ENCODE assay signal across 10 cellular contexts in genomic region chr6:43016166-43016915, GRCh38. TPM values are rescaled to one million over a fixed set of nuclear protein-coding genes. Genes with fewer than 3 reads are reported as not detected.
DNase-seq lines count a peak whose midpoint lies in the region; ATAC-seq and TF ChIP-seq lines count a peak whose summit lies in the region.
"Had no signal": no experiment of that assay in that cellular context is flagged by ENCODE, and none has a peak within 500 bp of the region (broad histone marks: within the 10 kb centered on the region; RNA-seq: fewer than 3 reads in every experiment).

No MANE protein-coding gene starts in this region.

- H3K9me3 Mint-ChIP-seq in activated T-cell treated with anti-CD3 and anti-CD28 coated beads, Interleukin-2, amount 50 U/mL, for 72 hours = no peaks in the 10 kb centered on the region
- no peaks in the 10 kb centered on the region for H3K9me3 Mint-ChIP-seq in activated naive CD8-positive, alpha-beta T cell (ENCODE audit: low read depth)

- no peak overlapping the region for H2AFZ ChIP-seq in MM.1S (ENCODE audit: low read length)

- 67 to 76% methylated on average over 8 of the region's 8 CpGs for WGBS in lung, 2 donors

- peak overlapping the region; percentile 44 to 67 for H3K4me3 Mint-ChIP-seq in activated T-cell treated with anti-CD3 and anti-CD28 coated beads, Interleukin-2, amount 50 U/mL, for 72 hours
- H3K4me3 Mint-ChIP-seq in activated naive CD8-positive, alpha-beta T cell = peak overlapping the region; percentile 49

- no peak for ATAC-seq in activated T-cell treated with anti-CD3 and anti-CD28 coated beads, Interleukin-2, amount 50 U/mL, for 72 hours (replicated peaks in 1 of 2)
- ATAC-seq in lung (ENCODE audit: insufficient read depth, low FRiP score) = no peak

- H3K27me3 ChIP-seq in lung (ENCODE audit: control insufficient read depth, insufficient read depth) = no peaks in the 10 kb centered on the region
- H3K27me3 ChIP-seq in subcutaneous abdominal adipose tissue (ENCODE audit: control insufficient read depth in 5 of 5, insufficient read depth in 4 of 5, low read length in 5 of 5) = no peaks in the 10 kb centered on the region
- no peaks in the 10 kb centered on the region for H3K27me3 ChIP-seq in MM.1S (replicated peaks; ENCODE audit: insufficient read depth, low read length)

- H3K9ac ChIP-seq in subcutaneous abdominal adipose tissue (ENCODE audit: low read length in 5 of 5) = peak overlapping the region in 3 of 5 donors; percentile 62 to 72 (median 64)
- no peak overlapping the region for H3K9ac ChIP-seq in MM.1S (ENCODE audit: low read length)

- no peak overlapping the region for H3K4me3 ChIP-seq in lung
- peak overlapping the region in 1 of 5 donors; percentile 6 for H3K4me3 ChIP-seq in subcutaneous abdominal adipose tissue (ENCODE audit: low read depth in 1 of 5, low read length in 5 of 5)
- H3K4me3 ChIP-seq in MM.1S (ENCODE audit: low read length) = no peak overlapping the region

- H3K9me2 ChIP-seq in MM.1S (replicated peaks; ENCODE audit: insufficient read depth, low read length) = no peaks in the 10 kb centered on the region

- H3K4me1 ChIP-seq in lung (ENCODE audit: control insufficient read depth in 2 of 2, insufficient read depth in 2 of 2, low read length in 2 of 2) = peaks cover 7 to 25% of the 10 kb centered on the region in 2 donors
- H3K4me1 ChIP-seq in subcutaneous abdominal adipose tissue (ENCODE audit: control insufficient read depth in 5 of 5, insufficient read depth in 5 of 5, low read length in 5 of 5) = peaks cover 16 to 54% (median 50%) of the 10 kb centered on the region in 5 donors
- peaks cover 16% of the 10 kb centered on the region; the same call in 1 of the 2 replicates for H3K4me1 ChIP-seq in MM.1S (ENCODE audit: low read length)

- peaks cover 64% of the 10 kb centered on the region for H3K4me1 Mint-ChIP-seq in activated T-cell treated with anti-CD3 and anti-CD28 coated beads, Interleukin-2, amount 50 U/mL, for 72 hours (ENCODE audit: low read depth)
- H3K4me1 Mint-ChIP-seq in activated naive CD8-positive, alpha-beta T cell (ENCODE audit: low read depth) = peaks cover 58% of the 10 kb centered on the region

- H3K27ac ChIP-seq in lung (ENCODE audit: low read depth in 1 of 2, low read length in 1 of 2) = peak overlapping the region; percentile 21 to 29
- H3K27ac ChIP-seq in subcutaneous abdominal adipose tissue (ENCODE audit: low read depth, low read length) = no peak overlapping the region
- H3K27ac ChIP-seq in MM.1S (ENCODE audit: low read length) = no peak overlapping the region

- H3K79me2 ChIP-seq in MM.1S (ENCODE audit: low read length) = peaks cover 66% of the 10 kb centered on the region

- no peaks in the 10 kb centered on the region for H3K27me3 Mint-ChIP-seq in activated T-cell treated with anti-CD3 and anti-CD28 coated beads, Interleukin-2, amount 50 U/mL, for 72 hours (ENCODE audit: low read depth)
- no peaks in the 10 kb centered on the region for H3K27me3 Mint-ChIP-seq in activated naive CD8-positive, alpha-beta T cell

- peaks cover 6 to 17% of the 10 kb centered on the region in 2 donors for H3K36me3 Mint-ChIP-seq in activated T-cell treated with anti-CD3 and anti-CD28 coated beads, Interleukin-2, amount 50 U/mL, for 72 hours (ENCODE audit: insufficient read depth in 2 of 2)
- peaks cover 4% of the 10 kb centered on the region for H3K36me3 Mint-ChIP-seq in activated naive CD8-positive, alpha-beta T cell

- H4K20me1 ChIP-seq in MM.1S (ENCODE audit: insufficient read depth, low read length) = no peaks in the 10 kb centered on the region

- H3K36me3 ChIP-seq in lung (ENCODE audit: control insufficient read depth in 2 of 2, insufficient read depth in 2 of 2, low read length in 2 of 2) (peaks cover 11 to 16% of the 10 kb centered on the region in 2 donors), subcutaneous abdominal adipose tissue (ENCODE audit: control insufficient read depth in 5 of 5, insufficient read depth in 5 of 5, low read length in 5 of 5) (peaks cover 7 to 47% (median 42%) of the 10 kb centered on the region in 5 donors), MM.1S (replicated peaks; ENCODE audit: insufficient read depth, low read length) (no peaks in the 10 kb centered on the region; the same call in 1 of the 2 replicates)

- no peaks in the 10 kb centered on the region for H3K9me3 ChIP-seq in lung (ENCODE audit: control insufficient read depth in 2 of 2, insufficient read depth in 1 of 2, low read length in 1 of 2)
- no peaks in the 10 kb centered on the region for H3K9me3 ChIP-seq in subcutaneous abdominal adipose tissue (ENCODE audit: control insufficient read depth in 5 of 5, low read length in 5 of 5)
- H3K9me3 ChIP-seq in MM.1S (replicated peaks; ENCODE audit: insufficient read depth, low read length) = no peaks in the 10 kb centered on the region

- H3K4me2 ChIP-seq in MM.1S (ENCODE audit: low read depth, low read length) = no peak overlapping the region

- no peak for TF ChIP-seq CTCF in lung (IDR thresholded peaks at IDR 0.05; ENCODE audit: control extremely low read depth, extremely low read depth)
- TF ChIP-seq CTCF in MM.1S (IDR thresholded peaks at IDR 0.05; ENCODE audit: low read length) = no peak

- H3K27ac Mint-ChIP-seq in activated T-cell treated with anti-CD3 and anti-CD28 coated beads, Interleukin-2, amount 50 U/mL, for 72 hours = no peak overlapping the region
- peak overlapping the region; percentile 50 for H3K27ac Mint-ChIP-seq in activated naive CD8-positive, alpha-beta T cell

- H3F3A ChIP-seq in MM.1S (ENCODE audit: insufficient read depth, low read length) = no peaks in the 10 kb centered on the region

- DNase-seq in activated T-cell treated with anti-CD3 and anti-CD28 coated beads, Interleukin-2, amount 50 U/mL, for 72 hours = no peak
- no peak for DNase-seq in activated T-cell treated with anti-CD3 and anti-CD28 coated beads, Interleukin-2, amount 50 U/mL, for 48 hours
- DNase-seq in lung (ENCODE audit: low spot score) (no peak), MM.1S (no peak), NCI-H146 (lab: John Stamatoyannopoulos, UW) (no peak)
- DNase-seq in stimulated activated CD4-positive, alpha-beta T cell treated with anti-CD3 and anti-CD28 coated beads, Interleukin-4, amount 100 ng/mL, for 4 hours = no peak
- DNase-seq: head of caudate nucleus, NCI-H69 had no signal

RNA-seq across cellular contexts. Expression of gene KLHDC3, which starts 2.3 kb away (rescaled TPM):
- total RNA-seq in activated T-cell treated with anti-CD3 and anti-CD28 coated beads, Interleukin-2, amount 50 U/mL, for 72 hours = 10 to 100 TPM; 62.5 to 68.9 TPM
- total RNA-seq in lung = 10 to 100 TPM; 46.3 to 56.4 TPM
- polyA plus RNA-seq in lung = 10 to 100 TPM; 52.7 to 74.4 TPM

RNA-seq across cellular contexts. Expression of gene MEA1, which starts 2.6 kb away (rescaled TPM):
- total RNA-seq in activated T-cell treated with anti-CD3 and anti-CD28 coated beads, Interleukin-2, amount 50 U/mL, for 72 hours = 10 to 100 TPM; 42.1 to 53.7 TPM
- total RNA-seq in lung = 10 to 100 TPM; 32.5 to 47.2 TPM
- polyA plus RNA-seq in lung = 100 to 1,000 TPM in 1 of 2 donors, 10 to 100 TPM in 1; 63.2 to 113 TPM

RNA-seq across cellular contexts. Expression of gene RRP36, which starts 5.1 kb away (rescaled TPM):
- 10 to 100 TPM; 43.4 to 54.2 TPM for total RNA-seq in activated T-cell treated with anti-CD3 and anti-CD28 coated beads, Interleukin-2, amount 50 U/mL, for 72 hours
- total RNA-seq in lung = 10 to 100 TPM; 31.1 to 49.9 TPM
- 10 to 100 TPM; 30.5 to 44.3 TPM for polyA plus RNA-seq in lung

RNA-seq across cellular contexts. Expression of gene PPP2R5D, which starts 32.0 kb away (rescaled TPM):
- 10 to 100 TPM; 51.3 to 60.5 TPM for total RNA-seq in activated T-cell treated with anti-CD3 and anti-CD28 coated beads, Interleukin-2, amount 50 U/mL, for 72 hours
- 10 to 100 TPM; 24.1 to 26.8 TPM for total RNA-seq in lung
- 10 to 100 TPM; 19.0 to 19.8 TPM for polyA plus RNA-seq in lung

RNA-seq across cellular contexts. Expression of gene CUL7, which starts 37.3 kb away (rescaled TPM):
- 10 to 100 TPM; 16.8 to 19.7 TPM for total RNA-seq in activated T-cell treated with anti-CD3 and anti-CD28 coated beads, Interleukin-2, amount 50 U/mL, for 72 hours
- 10 to 100 TPM; 21.4 to 23.6 TPM for total RNA-seq in lung
- polyA plus RNA-seq in lung = 1 to 10 TPM; 8.2 to 8.9 TPM

Comparison
In these comparisons a context has a peak if more than half of its experiments do, and no peak if none do; other contexts are left out.
1. H3K27ac ChIP-seq: peak in lung (2 of 2); none in subcutaneous abdominal adipose tissue (single experiment) and MM.1S (single experiment).